8 cellular contexts compared by ENCODE assay signal in the genomic region with DNA sequence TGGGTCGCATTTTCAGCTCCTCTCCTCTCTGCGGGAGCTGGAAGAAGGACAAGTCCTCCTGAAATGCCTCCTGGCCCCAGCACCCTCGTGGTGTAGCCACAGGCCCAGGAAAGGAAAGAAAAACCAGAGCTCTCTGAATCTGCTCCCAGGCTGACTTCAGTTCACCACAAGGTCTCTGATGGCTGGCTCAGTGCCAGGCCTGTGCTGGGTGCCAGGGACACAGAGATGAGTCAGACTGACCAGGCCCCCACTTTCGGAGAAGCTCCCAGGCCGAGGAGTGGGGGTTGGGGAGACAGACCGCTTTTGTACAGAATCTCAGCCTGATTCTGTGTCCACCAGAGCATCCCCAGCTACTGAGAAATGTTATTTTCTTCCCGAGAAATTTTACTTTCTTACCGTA. TPM values are rescaled to one million over a fixed set of nuclear protein-coding genes. Genes with fewer than 3 reads are reported as not detected.
DNase-seq lines count a peak whose midpoint lies in the region; TF ChIP-seq lines count a peak whose summit lies in the region.

No MANE protein-coding gene starts in this region.

- H3K9me3 ChIP-seq in osteoblast (ENCODE audit: low read depth, low read length): no peaks in the 10 kb centered on the region
- no peaks in the 10 kb centered on the region for H3K9me3 ChIP-seq in thyroid gland

- H3K79me2 ChIP-seq in osteoblast (ENCODE audit: insufficient read depth, low read length): peaks cover 11% of the 10 kb centered on the region

- peaks cover 4% of the 10 kb centered on the region for H4K20me1 ChIP-seq in osteoblast (ENCODE audit: insufficient read depth, low read length)

- H3K4me3 ChIP-seq in fibroblast of mammary gland (ENCODE audit: control insufficient read depth, low read depth, low read length) (no peak overlapping the region), osteoblast (ENCODE audit: insufficient read depth, low read length) (peak overlapping the region; percentile 44), thyroid gland (replicated peaks in 1 of 3) (no peak overlapping the region)

- no peak for TF ChIP-seq CTCF in fibroblast of mammary gland (conservative IDR thresholded peaks at IDR 0.05; ENCODE audit: control insufficient read depth, insufficient read depth, low read depth, low read length)
- TF ChIP-seq CTCF in osteoblast (IDR thresholded peaks at IDR 0.05; ENCODE audit: extremely low read depth, low read depth, low read length): no peak
- no peak for TF ChIP-seq CTCF in thyroid gland (IDR thresholded peaks at IDR 0.05)

- 58 to 79% methylated on average over 6 to 8 of the region's 8 CpGs for WGBS in thyroid gland, 2 donors

- H3K27ac ChIP-seq in osteoblast (ENCODE audit: low read depth, low read length) (peak overlapping the region; percentile 82), thyroid gland (peak overlapping the region in 2 of 3 donors; percentile 15 to 56)

- intact Hi-C loops in thyroid gland (cut with DNase I): no loop called here

- H3K27me3 ChIP-seq in osteoblast (ENCODE audit: insufficient read depth, low read length) (no peaks in the 10 kb centered on the region), thyroid gland (no peaks in the 10 kb centered on the region)

- peak overlapping the region; percentile 68 for H3K4me2 ChIP-seq in osteoblast (ENCODE audit: insufficient read depth, low read length)

- TF ChIP-seq POLR2A in thyroid gland (IDR thresholded peaks at IDR 0.05): no peak

- H3K4me1 ChIP-seq in osteoblast (ENCODE audit: insufficient read depth, low read length) (peaks cover 51% of the 10 kb centered on the region), thyroid gland (peaks cover 0 to 14% of the 10 kb centered on the region in 2 donors)

- H2AFZ ChIP-seq in osteoblast (ENCODE audit: low read length): no peak overlapping the region

- DNase-seq in SIG-M5 treated with dmso at 0.1 percent for 504 hours (lab: John Stamatoyannopoulos, UW; ENCODE audit: unreplicated experiment): peak; percentile 35
- no peak for DNase-seq in SIG-M5 (lab: John Stamatoyannopoulos, UW)
- peak; percentile 33 for DNase-seq in NCI-H2196 treated with DMSO at 0.1 percent for 48 hours (lab: John Stamatoyannopoulos, UW; ENCODE audit: unreplicated experiment)
- DNase-seq in activated T-cell treated with anti-CD3 and anti-CD28 coated beads, Interleukin-2, amount 50 U/mL, for 48 hours: peak; percentile 81 to 85
- peak; percentile 99 for DNase-seq in fibroblast of mammary gland (ENCODE audit: low read depth)
- peak; percentile 99 for DNase-seq in osteoblast (ENCODE audit: insufficient read length, low spot score, missing footprints)
- peak; percentile 69 to 77 for DNase-seq in thyroid gland
- no peak for DNase-seq in NCI-H1436 treated with DMSO at 0.1 percent for 48 hours (lab: John Stamatoyannopoulos, UW)

- H3K36me3 ChIP-seq in osteoblast (ENCODE audit: insufficient read depth, low read length) (peaks cover 9% of the 10 kb centered on the region), thyroid gland (no peaks in the 10 kb centered on the region)

RNA-seq across cellular contexts. Expression of a gene that starts 12.1 kb away (rescaled TPM):
- total RNA-seq in osteoblast (33.3 and 38.4 TPM in 2 replicates), thyroid gland (10 to 100 TPM; 15.6 to 25.1 (median 20.4) TPM)

RNA-seq across cellular contexts. Expression of a gene that starts 20.5 kb away (rescaled TPM):
- total RNA-seq in osteoblast (1.2 and 2.2 TPM in 2 replicates), thyroid gland (under 1 TPM in 1 of 4 donors, not detected in 3; 0.40 TPM)

RNA-seq across cellular contexts. Expression of a gene that starts 42.1 kb away (rescaled TPM):
- total RNA-seq in osteoblast (253 and 262 TPM in 2 replicates), thyroid gland (100 to 1,000 TPM; 215 to 373 (median 259) TPM)

Comparison
In these comparisons a context has a peak if more than half of its experiments do, and no peak if none do; other contexts are left out.
1. DNase-seq: peak in SIG-M5 treated with dmso at 0.1 percent for 504 hours (single experiment), NCI-H2196 treated with DMSO at 0.1 percent for 48 hours (single experiment), activated T-cell treated with anti-CD3 and anti-CD28 coated beads, Interleukin-2, amount 50 U/mL, for 48 hours (2 of 2), fibroblast of mammary gland (single experiment), osteoblast (single experiment) and thyroid gland (2 of 2); none in SIG-M5 (single experiment) and NCI-H1436 treated with DMSO at 0.1 percent for 48 hours (single experiment).